ENCODE assay signal across 8 cellular contexts in genomic region chr20:25867776-25868649, GRCh38.
DNase-seq lines count a peak whose midpoint lies in the region; TF ChIP-seq lines count a peak whose summit lies in the region.

No MANE protein-coding gene starts in this region.

- H3K27me3 ChIP-seq in BE2C (no peaks in the 10 kb centered on the region), GM23248 (replicated peaks; ENCODE audit: insufficient read depth) (no peaks in the 10 kb centered on the region)

- H3K27ac ChIP-seq in GM23248 (no peak overlapping the region), substantia nigra (ENCODE audit: low read depth, low read length, poor library complexity, severe bottlenecking) (no peak overlapping the region)

- H3K9me3 Mint-ChIP-seq in nephron progenitor cell, result peaks cover 14% of the 10 kb centered on the region

- H3K4me3 ChIP-seq in BE2C (ENCODE audit: low read depth, low read length) (peak overlapping the region; percentile 47), GM23248 (peak overlapping the region; percentile 75), fibroblast of villous mesenchyme (ENCODE audit: low read depth, low read length) (peak overlapping the region; percentile 49)

- in situ Hi-C loops in GM23248 (cut with MboI), result loop anchor here (25.0 kb wide), 4 partner anchors 181 to 881 kb away; partner anchors contain the start of genes APMAP, GINS1 and ZNF337

- H2AFZ ChIP-seq in GM23248, result peak overlapping the region; percentile 98

- no peaks in the 10 kb centered on the region for H3K36me3 Mint-ChIP-seq in nephron progenitor cell (ENCODE audit: low read depth)

- H3K27me3 Mint-ChIP-seq in nephron progenitor cell (ENCODE audit: low read depth, poor library complexity), result peaks cover 67% of the 10 kb centered on the region

- no peaks in the 10 kb centered on the region for H3K36me3 ChIP-seq in BE2C
- no peaks in the 10 kb centered on the region for H3K36me3 ChIP-seq in GM23248 (ENCODE audit: low read depth)

- H3K9ac ChIP-seq in GM23248, result peak overlapping the region; percentile 61

- TF ChIP-seq CTCF in BE2C (IDR thresholded peaks at IDR 0.05; ENCODE audit: low read depth, low read length) (no peak), fibroblast of villous mesenchyme (IDR thresholded peaks at IDR 0.05; ENCODE audit: insufficient read depth, low read depth, low read length) (no peak), nephron progenitor cell (IDR thresholded peaks at IDR 0.05) (no peak)

- DNase-seq in BE2C, result peak; percentile 72
- DNase-seq in GM23248, result peak; percentile 81
- DNase-seq in NCI-H526 treated with DMSO at 0.1 percent for 48 hours (lab: John Stamatoyannopoulos, UW), result peak; percentile 77
- DNase-seq in activated T-helper 9 cell treated with anti-CD3 and anti-CD28 coated beads, Interleukin-2, amount 50 U/mL, for 16 hours (ENCODE audit: low read depth), result peak; percentile 41
- DNase-seq in fibroblast of villous mesenchyme (ENCODE audit: low read depth), result peak; percentile 63
- DNase-seq in nephron progenitor cell, result peak; percentile 75
- peak in 48 of 49 donors; percentile 36 to 92 (median 76) for DNase-seq in substantia nigra (lab: John Stamatoyannopoulos, UW)
- DNase-seq in SIG-M5 treated with dmso at 0.1 percent for 504 hours (lab: John Stamatoyannopoulos, UW; ENCODE audit: unreplicated experiment), result no peak

- H4K20me1 ChIP-seq in GM23248 (ENCODE audit: insufficient read depth), result no peaks in the 10 kb centered on the region

- no peaks in the 10 kb centered on the region for H3K79me2 ChIP-seq in GM23248 (ENCODE audit: insufficient read depth)

- 17 to 18% methylated on average over 46 of the region's 46 CpGs for WGBS in GM23248 (ENCODE audit: low coverage in 1 of 2, low lambda C conversion rate in 2 of 2, missing lambda C conversion rate in 2 of 2), 2 experiments

- H3K9me3 ChIP-seq in BE2C (no peaks in the 10 kb centered on the region), GM23248 (ENCODE audit: low read depth) (no peaks in the 10 kb centered on the region)

- H3F3A ChIP-seq in GM23248 (ENCODE audit: insufficient read depth), result no peaks in the 10 kb centered on the region

- H3K4me3 Mint-ChIP-seq in nephron progenitor cell, result peak overlapping the region; percentile 63

- peak overlapping the region; percentile 99 for H3K4me2 ChIP-seq in GM23248 (ENCODE audit: unreplicated experiment)

- no peaks in the 10 kb centered on the region for H3K4me1 ChIP-seq in BE2C
- H3K4me1 ChIP-seq in GM23248 (ENCODE audit: insufficient read depth), result no peaks in the 10 kb centered on the region

- peaks cover 33% of the 10 kb centered on the region for H3K4me1 Mint-ChIP-seq in nephron progenitor cell

- no peak overlapping the region for H3K27ac Mint-ChIP-seq in nephron progenitor cell

- no peaks in the 10 kb centered on the region for H3K9me2 ChIP-seq in GM23248 (ENCODE audit: insufficient read depth)
